1 cellular context compared by ENCODE assay signal in the genomic region with DNA sequence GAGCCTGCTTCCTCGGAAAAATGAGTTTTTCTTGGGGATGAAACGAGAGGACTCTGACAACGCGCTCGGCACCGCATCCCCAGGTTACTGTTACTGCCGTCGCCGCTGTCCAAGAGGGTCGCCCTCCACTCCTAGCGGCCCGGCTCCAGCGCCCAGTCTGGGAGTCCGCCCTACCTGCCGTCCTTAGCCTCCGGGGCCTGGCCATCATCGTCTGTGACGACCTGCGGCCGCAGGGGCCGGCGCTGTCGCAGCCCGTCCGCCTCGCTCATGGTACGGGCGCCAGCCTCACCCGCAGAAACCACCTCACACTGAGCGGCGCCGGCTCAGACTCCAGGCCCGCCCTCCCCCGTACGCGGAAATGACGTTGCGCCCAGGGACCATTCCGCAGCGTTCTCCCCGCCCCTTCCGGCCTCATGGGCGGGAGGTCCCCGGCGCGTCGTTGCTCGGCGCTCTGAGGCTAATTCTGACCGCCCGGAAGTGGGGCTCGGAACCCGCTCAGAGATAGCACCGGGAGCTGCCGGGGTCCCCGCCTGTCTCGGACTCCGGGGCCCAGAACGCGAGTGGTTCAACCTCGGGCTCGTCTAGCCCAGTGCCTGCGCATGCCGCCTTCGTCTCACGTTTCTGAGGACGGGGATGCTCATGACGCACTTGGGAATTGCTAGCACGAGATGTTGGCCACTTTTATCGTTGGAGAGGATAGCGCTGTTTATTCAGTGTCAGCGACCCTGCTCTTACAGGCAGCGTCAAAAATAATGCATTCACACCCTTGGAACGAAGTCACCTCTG.
TF ChIP-seq lines count a peak whose summit lies in the region.

TSS of gene APMAP (minus strand) at position 332 of the 786 bp plus-strand sequence. CDS start at position 269, 63 bp downstream.

TF ChIP-seq in IMR-90, 13 proteins besides CTCF, POLR2A, EP300 and RAD21 (continued from another document):
- TF ChIP-seq ELK1 (IDR thresholded peaks at IDR 0.05; ENCODE audit: borderline replicate concordance, low read depth, low read length) (no peak), RCOR1 (IDR thresholded peaks at IDR 0.05; ENCODE audit: insufficient replicate concordance, low read length) (no peak), RFX5 (IDR thresholded peaks at IDR 0.05; ENCODE audit: low read depth, low read length) (no peak)
